13 cellular contexts compared by ENCODE assay signal in genomic region chr9:137731947-137732813, GRCh38.
"Had no signal": no experiment of that assay in that cellular context is flagged by ENCODE, and none has a peak within 500 bp of the region (broad histone marks: within the 10 kb centered on the region; RNA-seq: fewer than 3 reads in every experiment).

No MANE protein-coding gene starts in this region.

- FAIRE-seq: endothelial cell of umbilical vein, urothelium cell line had no signal

- H3K4me3 ChIP-seq: colonic mucosa, left ventricle myocardium inferior, thoracic aorta had no signal

- DNase-seq: activated CD4-positive, alpha-beta memory T cell treated with anti-CD3 and anti-CD28 coated beads, Interleukin-2, amount 10 ng/mL, durations not matched to agents 7 days and 5 days; activated CD4-positive, alpha-beta T cell treated with anti-CD3 and anti-CD28 coated beads for 36 hours; colonic mucosa; foreskin fibroblast; left ventricle myocardium inferior; stimulated activated CD4-positive, alpha-beta T cell treated with anti-CD3 and anti-CD28 coated beads, Interleukin-12 subunit alpha, Interleukin-12 subunit beta, amount 100 ng/mL, for 4 hours; stimulated activated CD4-positive, alpha-beta T cell treated with anti-CD3 and anti-CD28 coated beads, Interleukin-2, amount 100 ng/mL, for 24 hours; WERI-Rb-1 had no signal

- H3K27ac ChIP-seq: colonic mucosa, left ventricle myocardium inferior, thoracic aorta, WERI-Rb-1 had no signal

- ATAC-seq: activated CD4-positive, alpha-beta T cell treated with anti-CD3 and anti-CD28 coated beads for 36 hours; activated naive CD4-positive, alpha-beta T cell treated with anti-CD3 and anti-CD28 coated beads, Interleukin-2, amount 50 U/mL, for 72 hours; sciatic nerve had no signal

- H3K4me1 ChIP-seq: colonic mucosa, left ventricle myocardium inferior had no signal

- H3K9me3 ChIP-seq: colonic mucosa, thoracic aorta had no signal

- H3K27me3 ChIP-seq: colonic mucosa had no signal

- H3K36me3 ChIP-seq: colonic mucosa had no signal
